ENCODE assay signal across 10 cellular contexts in genomic region chr6:16803294-16804006, GRCh38. TPM values are rescaled to one million over a fixed set of nuclear protein-coding genes. Genes with fewer than 3 reads are reported as not detected.
A peak's percentile ranks its signal among the peaks of the same experiment; 100 is the strongest.
DNase-seq lines count a peak whose midpoint lies in the region; ATAC-seq and TF ChIP-seq lines count a peak whose summit lies in the region.
"Had no signal": no experiment of that assay in that cellular context is flagged by ENCODE, and none has a peak within 500 bp of the region (broad histone marks: within the 10 kb centered on the region; RNA-seq: fewer than 3 reads in every experiment).

No MANE protein-coding gene starts in this region.

- H3K9me3 ChIP-seq in CD8-positive, alpha-beta T cell (ENCODE audit: low read length) = no peaks in the 10 kb centered on the region

- POLR2A ChIA-PET in CD8-positive, alpha-beta T cell (lab: Charles Lee) = no interaction called here

- H3K36me3 Mint-ChIP-seq in activated naive CD8-positive, alpha-beta T cell treated with anti-CD3 and anti-CD28 coated beads for 36 hours = no peaks in the 10 kb centered on the region
- H3K36me3 Mint-ChIP-seq in CD8-positive, alpha-beta T cell = no peaks in the 10 kb centered on the region
- H3K36me3 Mint-ChIP-seq: activated naive CD4-positive, alpha-beta T cell treated with anti-CD3 and anti-CD28 coated beads, Interleukin-2, amount 50 U/mL, for 72 hours; T-cell had no signal

- H3K4me1 Mint-ChIP-seq in activated naive CD8-positive, alpha-beta T cell treated with anti-CD3 and anti-CD28 coated beads for 36 hours = peaks cover 14% of the 10 kb centered on the region
- no peaks in the 10 kb centered on the region for H3K4me1 Mint-ChIP-seq in CD8-positive, alpha-beta T cell (ENCODE audit: low read depth)
- H3K4me1 Mint-ChIP-seq: T-cell had no signal

- TF ChIP-seq CTCF in CD8-positive, alpha-beta T cell (IDR thresholded peaks at IDR 0.05) = no peak

- H3K27me3 ChIP-seq in CD8-positive, alpha-beta T cell (ENCODE audit: insufficient read depth, low read length) = no peaks in the 10 kb centered on the region

- CTCF ChIA-PET in CD8-positive, alpha-beta T cell (lab: Charles Lee) = no interaction called here

- H3K36me3 ChIP-seq in CD8-positive, alpha-beta T cell (ENCODE audit: insufficient read depth, low read length) = no peaks in the 10 kb centered on the region

- no peak overlapping the region for H3K4me3 ChIP-seq in CD8-positive, alpha-beta T cell (ENCODE audit: low read depth, low read length)

- H3K27me3 Mint-ChIP-seq in activated naive CD8-positive, alpha-beta T cell treated with anti-CD3 and anti-CD28 coated beads for 36 hours = peaks cover 2% of the 10 kb centered on the region
- H3K27me3 Mint-ChIP-seq in CD8-positive, alpha-beta T cell (ENCODE audit: low read depth) = no peaks in the 10 kb centered on the region
- H3K27me3 Mint-ChIP-seq: T-cell had no signal

- H3K27ac ChIP-seq in CD8-positive, alpha-beta T cell (ENCODE audit: low read depth, low read length) = no peak overlapping the region

- no peak for ATAC-seq in GM21576 (IDR thresholded peaks at IDR 0.05; ENCODE audit: unreplicated experiment)
- no peak for ATAC-seq in CD8-positive, alpha-beta T cell
- ATAC-seq: activated naive CD4-positive, alpha-beta T cell treated with anti-CD3 and anti-CD28 coated beads, Interleukin-2, amount 50 U/mL, for 72 hours; T-cell had no signal

- H3K4me3 Mint-ChIP-seq in activated naive CD8-positive, alpha-beta T cell treated with anti-CD3 and anti-CD28 coated beads for 36 hours = no peak overlapping the region
- H3K4me3 Mint-ChIP-seq in CD8-positive, alpha-beta T cell = no peak overlapping the region
- H3K4me3 Mint-ChIP-seq: T-cell had no signal

- H3K9me3 Mint-ChIP-seq in activated naive CD8-positive, alpha-beta T cell treated with anti-CD3 and anti-CD28 coated beads for 36 hours = no peaks in the 10 kb centered on the region
- H3K9me3 Mint-ChIP-seq in CD8-positive, alpha-beta T cell = no peaks in the 10 kb centered on the region
- H3K9me3 Mint-ChIP-seq: activated naive CD4-positive, alpha-beta T cell treated with anti-CD3 and anti-CD28 coated beads, Interleukin-2, amount 50 U/mL, for 72 hours; T-cell had no signal

- no peaks in the 10 kb centered on the region for H3K4me1 ChIP-seq in CD8-positive, alpha-beta T cell (ENCODE audit: insufficient read depth, low read length)

- no peak overlapping the region for H3K27ac Mint-ChIP-seq in activated naive CD8-positive, alpha-beta T cell treated with anti-CD3 and anti-CD28 coated beads for 36 hours
- no peak overlapping the region for H3K27ac Mint-ChIP-seq in CD8-positive, alpha-beta T cell
- H3K27ac Mint-ChIP-seq: activated naive CD4-positive, alpha-beta T cell treated with anti-CD3 and anti-CD28 coated beads, Interleukin-2, amount 50 U/mL, for 72 hours; T-cell had no signal

- DNase-seq in NCI-H1417 treated with DMSO at 0.1 percent for 48 hours (lab: John Stamatoyannopoulos, UW) = peak; percentile 42
- DNase-seq in ecto neural progenitor cell (ENCODE audit: low spot score) = peak; percentile 53
- peak; percentile 85 for DNase-seq in iPS-NIHi7 (ENCODE audit: extremely low spot score)
- peak; percentile 95 for DNase-seq in retina
- no peak for DNase-seq in activated naive CD8-positive, alpha-beta T cell treated with anti-CD3 and anti-CD28 coated beads for 36 hours
- DNase-seq in stimulated activated CD4-positive, alpha-beta T cell treated with anti-CD3 and anti-CD28 coated beads, Interleukin-4, amount 100 ng/mL, for 24 hours = no peak
- DNase-seq in CD8-positive, alpha-beta T cell = no peak
- DNase-seq: T-cell had no signal

- intact Hi-C loops in CD8-positive, alpha-beta T cell (cut with DNase I, micrococcal nuclease) = no loop called here

RNA-seq across cellular contexts. Expression of gene ATXN1, which starts 42.2 kb away (rescaled TPM):
- 10 to 100 TPM; 27.8 to 32.8 TPM for total RNA-seq in activated naive CD8-positive, alpha-beta T cell treated with anti-CD3 and anti-CD28 coated beads for 36 hours
- 10 to 100 TPM; 73.3 to 81.1 TPM for total RNA-seq in CD8-positive, alpha-beta T cell

Comparison
In these comparisons a context has a peak if more than half of its experiments do, and no peak if none do; other contexts are left out.
1. DNase-seq: peak in NCI-H1417 treated with DMSO at 0.1 percent for 48 hours (single experiment), ecto neural progenitor cell (single experiment), iPS-NIHi7 (single experiment) and retina (single experiment); none in activated naive CD8-positive, alpha-beta T cell treated with anti-CD3 and anti-CD28 coated beads for 36 hours (single experiment), stimulated activated CD4-positive, alpha-beta T cell treated with anti-CD3 and anti-CD28 coated beads, Interleukin-4, amount 100 ng/mL, for 24 hours (single experiment) and CD8-positive, alpha-beta T cell (0 of 7).